Comparison of ENCODE assay signal across 1 cellular context in the genomic region with DNA sequence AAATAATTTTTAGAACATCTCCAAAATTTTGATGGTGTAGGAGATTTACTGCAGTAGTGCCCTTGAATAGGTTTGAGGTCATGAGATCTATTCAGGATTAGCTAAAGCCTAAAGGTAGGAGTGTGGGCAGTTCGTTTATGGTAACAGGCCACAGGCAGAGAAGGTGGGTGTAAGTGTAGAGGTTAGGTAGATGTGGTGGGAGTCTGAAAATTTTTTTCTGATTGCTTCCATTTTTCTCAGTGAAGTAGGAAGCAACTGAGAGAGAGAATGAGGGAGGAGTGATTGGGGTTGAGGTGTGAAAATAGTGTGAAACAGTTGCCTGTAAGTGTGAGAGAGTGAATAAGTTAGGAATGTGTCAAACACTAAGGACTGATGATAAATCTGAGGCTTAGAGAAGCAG.
TF ChIP-seq lines count a peak whose summit lies in the region.

No MANE protein-coding gene starts in this region.

TF ChIP-seq in HEK293, 187 proteins besides CTCF, POLR2A, EP300 and RAD21 (continued from another document):
- TF ChIP-seq ZNF202 (tag by site-specific recombination; IDR thresholded peaks at IDR 0.05; ENCODE audit: borderline replicate concordance) (no peak), EGR2 (tag by site-specific recombination; IDR thresholded peaks at IDR 0.05; ENCODE audit: low read depth) (peak; percentile 87), SP3 (tag by site-specific recombination; IDR thresholded peaks at IDR 0.05) (no peak)
